21 cellular contexts compared by ENCODE assay signal in the genomic region with DNA sequence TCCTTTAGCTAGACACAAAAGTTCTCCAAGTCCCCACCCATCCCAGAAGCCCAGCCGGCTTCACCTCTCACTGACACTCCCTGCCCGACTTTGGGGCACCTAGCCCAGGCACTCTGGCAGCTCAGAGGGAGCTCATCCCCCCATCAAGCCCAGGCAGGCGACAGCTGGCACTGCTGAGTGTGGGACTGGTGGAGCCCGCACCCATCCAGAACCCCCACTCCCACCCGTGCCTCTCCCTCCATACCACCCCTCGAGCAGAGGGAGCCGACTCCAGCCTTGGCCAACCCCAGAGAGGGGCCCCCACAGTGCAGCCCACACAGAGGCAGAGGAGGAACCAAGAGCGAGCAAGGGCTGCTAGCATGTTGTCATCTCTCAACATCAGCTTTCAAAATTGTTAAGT.
A peak's percentile ranks its signal among the peaks of the same experiment; 100 is the strongest.
DNase-seq lines count a peak whose midpoint lies in the region; ATAC-seq and TF ChIP-seq lines count a peak whose summit lies in the region.
"Had no signal": no experiment of that assay in that cellular context is flagged by ENCODE, and none has a peak within 500 bp of the region (broad histone marks: within the 10 kb centered on the region; RNA-seq: fewer than 3 reads in every experiment).

No MANE protein-coding gene starts in this region.

- TF ChIP-seq POLR2A in suprapubic skin (IDR thresholded peaks at IDR 0.05): no peak

- H3K36me3 ChIP-seq in trophoblast cell (ENCODE audit: control insufficient read depth in 1 of 2, insufficient read depth in 2 of 2, low read length in 2 of 2): peaks cover 0 to 2% of the 10 kb centered on the region in 2 experiments
- no peaks in the 10 kb centered on the region for H3K36me3 ChIP-seq in suprapubic skin
- H3K36me3 ChIP-seq: BLaER1 had no signal

- H3K4me2 ChIP-seq in trophoblast cell (ENCODE audit: low read length): no peak overlapping the region
- H3K4me2 ChIP-seq: BLaER1 had no signal

- H2AFZ ChIP-seq in trophoblast cell (ENCODE audit: insufficient read depth, low read length, poor library complexity): no peak overlapping the region
- H2AFZ ChIP-seq: GM23248 had no signal

- no peak overlapping the region for H3K14ac ChIP-seq in trophoblast cell (ENCODE audit: low read length)

- ATAC-seq in stimulated activated memory B cell treated with anti-CD40 and anti-IgM and Interleukin-4, amounts not matched to agents 10 μg/mL and 1 μg/mL and 100 μg/mL, for 72 hours: peak; percentile 51
- ATAC-seq in HG03460 (IDR thresholded peaks at IDR 0.05; ENCODE audit: unreplicated experiment) (no peak), GM18868 (IDR thresholded peaks at IDR 0.05; ENCODE audit: unreplicated experiment) (no peak)
- ATAC-seq: CD8-positive, alpha-beta T cell had no signal

- H3K9me3 ChIP-seq in trophoblast cell (ENCODE audit: insufficient read depth, low read depth, low read length): no peaks in the 10 kb centered on the region
- no peaks in the 10 kb centered on the region for H3K9me3 ChIP-seq in suprapubic skin
- H3K9me3 ChIP-seq: BLaER1, Caco-2 had no signal

- no peak overlapping the region for H4K8ac ChIP-seq in trophoblast cell (ENCODE audit: low read depth, low read length)

- H3K9ac ChIP-seq in trophoblast cell (ENCODE audit: low read length): no peak overlapping the region
- H3K9ac ChIP-seq: BLaER1, GM23248 had no signal

- H3K4me1 ChIP-seq in trophoblast cell (ENCODE audit: control insufficient read depth in 1 of 2, insufficient read depth in 2 of 2, low read length in 2 of 2) (no peaks in the 10 kb centered on the region), suprapubic skin (no peaks in the 10 kb centered on the region)
- H3K4me1 ChIP-seq: BLaER1, Caco-2 had no signal

- H2AK5ac ChIP-seq in trophoblast cell (ENCODE audit: low read length): no peak overlapping the region

- no peaks in the 10 kb centered on the region for H3K79me2 ChIP-seq in trophoblast cell (ENCODE audit: control insufficient read depth, insufficient read depth, low read length, poor library complexity)

- H2BK120ac ChIP-seq in trophoblast cell (ENCODE audit: insufficient read depth, low read length, poor library complexity): no peak overlapping the region

- no peak overlapping the region for H4K12ac ChIP-seq in trophoblast cell (ENCODE audit: low read depth, low read length)

- H3K4me1 Mint-ChIP-seq in chondrocyte (ENCODE audit: low read depth): no peaks in the 10 kb centered on the region
- H3K4me1 Mint-ChIP-seq in stimulated activated memory B cell treated with anti-CD40 and anti-IgM and Interleukin-4, amounts not matched to agents 10 μg/mL and 1 μg/mL and 100 μg/mL, for 72 hours: no peaks in the 10 kb centered on the region
- H3K4me1 Mint-ChIP-seq: B cell; CD4-positive, CD25-positive, alpha-beta regulatory T cell had no signal

- H3K36me3 Mint-ChIP-seq in chondrocyte (ENCODE audit: low read depth): no peaks in the 10 kb centered on the region
- H3K36me3 Mint-ChIP-seq in stimulated activated memory B cell treated with anti-CD40 and anti-IgM and Interleukin-4, amounts not matched to agents 10 μg/mL and 1 μg/mL and 100 μg/mL, for 72 hours: no peaks in the 10 kb centered on the region
- H3K36me3 Mint-ChIP-seq: CD4-positive, CD25-positive, alpha-beta regulatory T cell; CD8-positive, alpha-beta T cell had no signal

- no peak overlapping the region for H2BK5ac ChIP-seq in trophoblast cell (ENCODE audit: low read depth, low read length, poor library complexity)

- H3K27ac ChIP-seq in trophoblast cell (ENCODE audit: low read depth, low read length) (no peak overlapping the region), suprapubic skin (no peak overlapping the region)
- H3K27ac ChIP-seq: 22Rv1, BLaER1, C4-2B, GM23248 had no signal

- no CpG with 5 or more reads among the region's 8 CpGs for WGBS in trophoblast cell (ENCODE audit: extremely low coverage, insufficient coverage, insufficient read length)
- 75% methylated on average over 2 of the region's 8 CpGs for WGBS in suprapubic skin

- no peak overlapping the region for H3K4me3 Mint-ChIP-seq in chondrocyte (ENCODE audit: unreplicated experiment)
- no peak overlapping the region for H3K4me3 Mint-ChIP-seq in stimulated activated memory B cell treated with anti-CD40 and anti-IgM and Interleukin-4, amounts not matched to agents 10 μg/mL and 1 μg/mL and 100 μg/mL, for 72 hours
- H3K4me3 Mint-ChIP-seq: B cell; CD4-positive, CD25-positive, alpha-beta regulatory T cell; CD8-positive, alpha-beta T cell had no signal

- peaks cover 1% of the 10 kb centered on the region for H3K27me3 Mint-ChIP-seq in chondrocyte (ENCODE audit: low read depth)
- H3K27me3 Mint-ChIP-seq in stimulated activated memory B cell treated with anti-CD40 and anti-IgM and Interleukin-4, amounts not matched to agents 10 μg/mL and 1 μg/mL and 100 μg/mL, for 72 hours: no peaks in the 10 kb centered on the region
- H3K27me3 Mint-ChIP-seq: B cell; CD4-positive, CD25-positive, alpha-beta regulatory T cell had no signal

- TF ChIP-seq EP300 in suprapubic skin (IDR thresholded peaks at IDR 0.05): no peak

- no peak overlapping the region for H3K27ac Mint-ChIP-seq in chondrocyte (ENCODE audit: unreplicated experiment)
- no peak overlapping the region for H3K27ac Mint-ChIP-seq in stimulated activated memory B cell treated with anti-CD40 and anti-IgM and Interleukin-4, amounts not matched to agents 10 μg/mL and 1 μg/mL and 100 μg/mL, for 72 hours
- H3K27ac Mint-ChIP-seq: B cell; CD4-positive, CD25-positive, alpha-beta regulatory T cell; CD8-positive, alpha-beta T cell had no signal

- no peak for TF ChIP-seq CTCF in chondrocyte (IDR thresholded peaks at IDR 0.05)
- no peak for TF ChIP-seq CTCF in suprapubic skin (IDR thresholded peaks at IDR 0.05)

- H3K27me3 ChIP-seq in trophoblast cell (ENCODE audit: insufficient read depth, low read length) (no peaks in the 10 kb centered on the region), suprapubic skin (no peaks in the 10 kb centered on the region)
- H3K27me3 ChIP-seq: BLaER1 had no signal

- H3K79me1 ChIP-seq in trophoblast cell (ENCODE audit: low read length): no peaks in the 10 kb centered on the region

- DNase-seq in DMS53 (lab: John Stamatoyannopoulos, UW) (peak; percentile 23), DMS53 treated with DMSO at 0.1 percent for 48 hours (lab: John Stamatoyannopoulos, UW; ENCODE audit: unreplicated experiment) (no peak), chondrocyte (ENCODE audit: low spot score) (peak; percentile 69), trophoblast cell (no peak), suprapubic skin (ENCODE audit: low spot score in 2 of 2) (no peak)
- DNase-seq: Caco-2; CD4-positive, CD25-positive, alpha-beta regulatory T cell; CD8-positive, alpha-beta T cell; DMS153; DMS79 treated with DMSO at 0.1 percent for 48 hours; GF-D8; GM23248; H7; HCEC 1CT had no signal

- H4K91ac ChIP-seq in trophoblast cell (ENCODE audit: low read depth, low read length): no peak overlapping the region

- no peaks in the 10 kb centered on the region for H3K9me3 Mint-ChIP-seq in chondrocyte (ENCODE audit: low read depth)
- H3K9me3 Mint-ChIP-seq in stimulated activated memory B cell treated with anti-CD40 and anti-IgM and Interleukin-4, amounts not matched to agents 10 μg/mL and 1 μg/mL and 100 μg/mL, for 72 hours: no peaks in the 10 kb centered on the region

- H3K23ac ChIP-seq in trophoblast cell (ENCODE audit: low read length): no peak overlapping the region

- no peak overlapping the region for H3K4me3 ChIP-seq in trophoblast cell (ENCODE audit: low read depth, low read length)
- H3K4me3 ChIP-seq in suprapubic skin: no peak overlapping the region
- H3K4me3 ChIP-seq: BLaER1, GM23248 had no signal

- H3K4ac ChIP-seq in trophoblast cell (ENCODE audit: low read depth, low read length): no peak overlapping the region

- H3K18ac ChIP-seq in trophoblast cell (ENCODE audit: low read length): no peak overlapping the region

- peak overlapping the region; percentile 35 for H2BK12ac ChIP-seq in trophoblast cell (ENCODE audit: low read length)

Comparison
In these comparisons a context has a peak if more than half of its experiments do, and no peak if none do; other contexts are left out.
1. DNase-seq: peak in DMS53 (single experiment) and chondrocyte (single experiment); none in DMS53 treated with DMSO at 0.1 percent for 48 hours (single experiment), trophoblast cell (0 of 2) and suprapubic skin (0 of 2).